ENCODE assay signal across 21 cellular contexts in the genomic region with DNA sequence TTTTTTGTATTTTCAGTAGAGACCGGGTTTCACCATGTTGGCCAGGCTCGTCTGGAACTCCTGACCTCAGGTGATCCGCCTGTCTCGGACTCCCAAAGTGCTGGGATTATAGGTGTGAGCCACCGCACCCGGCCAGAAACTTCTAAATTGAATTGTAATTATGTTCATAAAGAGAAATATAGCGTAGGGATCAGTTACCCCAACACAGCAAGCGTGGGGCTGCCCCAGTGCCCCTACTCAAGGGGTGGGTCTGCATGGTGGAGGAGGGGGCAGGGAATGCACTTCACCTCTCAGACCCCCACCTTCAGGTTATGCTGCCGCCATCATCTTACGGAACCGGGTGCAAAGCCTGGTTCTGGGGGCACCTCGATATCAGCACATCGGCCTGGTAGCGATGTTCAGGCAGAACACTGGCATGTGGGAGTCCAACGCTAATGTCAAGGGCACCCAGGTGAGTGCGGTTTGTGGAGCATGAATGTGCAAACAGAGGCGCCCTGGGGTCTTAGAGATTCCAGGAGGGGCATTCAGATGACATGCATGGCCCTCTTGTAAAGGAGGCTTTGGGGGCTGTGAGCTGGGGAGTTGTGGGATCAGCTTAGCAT. TPM values are rescaled to one million over a fixed set of nuclear protein-coding genes. Genes with fewer than 3 reads are reported as not detected.
DNase-seq lines count a peak whose midpoint lies in the region; ATAC-seq and TF ChIP-seq lines count a peak whose summit lies in the region.
"Had no signal": no experiment of that assay in that cellular context is flagged by ENCODE, and none has a peak within 500 bp of the region (broad histone marks: within the 10 kb centered on the region; RNA-seq: fewer than 3 reads in every experiment).

No MANE protein-coding gene starts in this region.

- H3K4me3 Mint-ChIP-seq in osteocyte (ENCODE audit: unreplicated experiment) = no peak overlapping the region
- H3K4me3 Mint-ChIP-seq in WTC11 = no peak overlapping the region
- H3K4me3 Mint-ChIP-seq: CD14-positive monocyte; CD4-positive, alpha-beta T cell; CD8-positive, alpha-beta memory T cell had no signal

- H3K27ac Mint-ChIP-seq in osteocyte (ENCODE audit: unreplicated experiment) (no peak overlapping the region), WTC11 (no peak overlapping the region)
- H3K27ac Mint-ChIP-seq: CD4-positive, alpha-beta T cell had no signal

- peak; percentile 35 for DNase-seq in activated CD8-positive, alpha-beta memory T cell treated with anti-CD3 and anti-CD28 coated beads for 24 hours
- no peak for DNase-seq in activated CD8-positive, alpha-beta memory T cell treated with anti-CD3 and anti-CD28 coated beads, Interleukin-2, amount 50 U/mL, for 48 hours
- DNase-seq in AG20443 (ENCODE audit: low spot score) (peak; percentile 2), mesenteric fat pad (ENCODE audit: low spot score) (peak; percentile 51), osteocyte (ENCODE audit: extremely low spot score, unreplicated experiment) (peak; percentile 63), WTC11 (ENCODE audit: low spot score) (no peak), T-helper 2 cell (no peak)
- DNase-seq: AML-193; BE2C; Calu3; CD4-positive, alpha-beta T cell; CD8-positive, alpha-beta memory T cell; DMS53; DMS79 treated with DMSO at 0.1 percent for 48 hours; GF-D8; GOT3; H7; HCEC 1CT had no signal

- ATAC-seq in HG03460 (IDR thresholded peaks at IDR 0.05; ENCODE audit: unreplicated experiment) (no peak), WTC11 (no peak)

- H3K27me3 Mint-ChIP-seq in osteocyte (ENCODE audit: unreplicated experiment) = no peaks in the 10 kb centered on the region
- peaks cover 8% of the 10 kb centered on the region for H3K27me3 Mint-ChIP-seq in WTC11 (ENCODE audit: low read depth)

- CTCF ChIA-PET in WTC11 (lab: Charles Lee) = no interaction called here

- TF ChIP-seq CTCF in osteocyte (IDR thresholded peaks at IDR 0.05) = no peak
- no peak for TF ChIP-seq CTCF in WTC11 (IDR thresholded peaks at IDR 0.05)

- no peaks in the 10 kb centered on the region for H3K4me1 Mint-ChIP-seq in osteocyte (ENCODE audit: unreplicated experiment)
- peaks cover 10% of the 10 kb centered on the region for H3K4me1 Mint-ChIP-seq in WTC11

- POLR2A ChIA-PET in WTC11 (lab: Charles Lee) = no interaction called here

- H3K9me3 Mint-ChIP-seq in osteocyte (ENCODE audit: unreplicated experiment) = no peaks in the 10 kb centered on the region
- peaks cover 7% of the 10 kb centered on the region for H3K9me3 Mint-ChIP-seq in WTC11
- H3K9me3 Mint-ChIP-seq: CD4-positive, alpha-beta T cell; CD8-positive, alpha-beta memory T cell had no signal

- H3K36me3 Mint-ChIP-seq in osteocyte (ENCODE audit: unreplicated experiment) (no peaks in the 10 kb centered on the region), WTC11 (no peaks in the 10 kb centered on the region)

TF ChIP-seq in WTC11, 78 proteins besides CTCF, POLR2A, EP300 and RAD21:
- no peak for TF ChIP-seq EMX1 (CRISPR knock-in tag; IDR thresholded peaks at IDR 0.05)
- TF ChIP-seq ZNF423 (CRISPR knock-in tag; IDR thresholded peaks at IDR 0.05) = no peak
- no peak for TF ChIP-seq ZNF425 (CRISPR knock-in tag; conservative IDR thresholded peaks at IDR 0.05)
- no peak for TF ChIP-seq SMAD4 (CRISPR knock-in tag; IDR thresholded peaks at IDR 0.05)
- no peak for TF ChIP-seq ZNF138 (CRISPR knock-in tag; conservative IDR thresholded peaks at IDR 0.05)
- no peak for TF ChIP-seq ZNF416 (CRISPR knock-in tag; IDR thresholded peaks at IDR 0.05)
- TF ChIP-seq RORB (CRISPR knock-in tag; IDR thresholded peaks at IDR 0.05) = no peak
- no peak for TF ChIP-seq TP53 (CRISPR knock-in tag; IDR thresholded peaks at IDR 0.05)
- no peak for TF ChIP-seq CREM (CRISPR knock-in tag; IDR thresholded peaks at IDR 0.05)

RNA-seq across cellular contexts. Expression of gene ITGAM, which starts 18.0 kb away (rescaled TPM):
- 35.1 TPM for total RNA-seq in mesenteric fat pad
- total RNA-seq in osteocyte = not detected in 2 replicates
- total RNA-seq in WTC11 (2021) = 0.82 to 1.1 TPM (median 0.94 TPM) in 3 replicates
- total RNA-seq: Daoy, H7 had no signal

Comparison
In these comparisons a context has a peak if more than half of its experiments do, and no peak if none do; other contexts are left out.
1. DNase-seq: peak in activated CD8-positive, alpha-beta memory T cell treated with anti-CD3 and anti-CD28 coated beads for 24 hours (single experiment), AG20443 (single experiment), mesenteric fat pad (single experiment) and osteocyte (single experiment); none in activated CD8-positive, alpha-beta memory T cell treated with anti-CD3 and anti-CD28 coated beads, Interleukin-2, amount 50 U/mL, for 48 hours (single experiment), WTC11 (single experiment) and T-helper 2 cell (0 of 5).
2. RNA of gene ITGAM, which starts 18.0 kb away (total RNA-seq): 35.1 TPM in mesenteric fat pad (single experiment); 0.82 to 1.1 TPM in WTC11 and not detected in osteocyte; every median in the first group is over 10 times any median in the second.